ENCODE assay signal across 17 cellular contexts in the genomic region with DNA sequence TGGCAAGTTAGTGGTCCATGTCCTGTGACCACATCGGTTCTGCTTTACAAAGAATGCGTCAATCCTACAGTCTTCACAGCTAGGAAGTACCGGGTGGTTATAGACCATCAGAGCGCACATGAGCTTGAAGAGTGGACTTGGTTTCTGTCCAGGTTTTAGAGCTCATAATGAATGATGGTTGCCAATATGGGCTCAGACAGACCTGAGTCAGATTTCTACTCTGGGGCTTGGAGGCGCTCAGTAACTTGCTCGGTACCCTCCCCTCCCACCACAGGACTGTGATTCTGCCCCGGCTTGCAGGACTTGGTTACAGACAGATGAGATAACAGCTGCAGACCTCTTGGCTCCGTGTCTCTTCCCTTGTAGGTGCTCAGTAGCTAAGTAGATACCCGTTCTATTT.
"Had no signal": no experiment of that assay in that cellular context is flagged by ENCODE, and none has a peak within 500 bp of the region (broad histone marks: within the 10 kb centered on the region; RNA-seq: fewer than 3 reads in every experiment).

No MANE protein-coding gene starts in this region.

- H3K4me3 ChIP-seq: neural progenitor cell, pancreas, stomach, uterus had no signal

- H3K4me1 Mint-ChIP-seq: activated B cell treated with CpG ODN at 0.5 μM for 24 hours, immature natural killer cell, memory B cell had no signal

- H3K9me3 ChIP-seq: pancreas, stomach, uterus had no signal

- H3K27ac ChIP-seq: neural progenitor cell, pancreas, stomach, uterus had no signal

- H3K27ac Mint-ChIP-seq: activated B cell treated with CpG ODN at 0.5 μM for 24 hours; brain; immature natural killer cell; memory B cell; neural progenitor cell; T-helper 1 cell treated with Interleukin-12 subunit alpha and Interleukin-12 subunit beta and Interleukin-4 antibody, amounts not matched to agents 30 μg/mL and 1 μg/mL, for 36 hours had no signal

- H3K27me3 Mint-ChIP-seq: activated B cell treated with CpG ODN at 0.5 μM for 24 hours, memory B cell had no signal

- H3K36me3 ChIP-seq: neural progenitor cell, pancreas, stomach, uterus had no signal

- FAIRE-seq: pancreas, small intestine, TTC549 had no signal

- H3K4me2 ChIP-seq: neural progenitor cell had no signal

- H3K4me3 Mint-ChIP-seq: activated B cell treated with CpG ODN at 0.5 μM for 24 hours; brain; immature natural killer cell; memory B cell; neural progenitor cell; T-helper 1 cell treated with Interleukin-12 subunit alpha and Interleukin-12 subunit beta and Interleukin-4 antibody, amounts not matched to agents 30 μg/mL and 1 μg/mL, for 36 hours had no signal

- H3K9ac ChIP-seq: neural progenitor cell had no signal

- H3K27me3 ChIP-seq: neural progenitor cell, pancreas, uterus had no signal

- H3K4me1 ChIP-seq: neural progenitor cell, pancreas, uterus had no signal

- H3K36me3 Mint-ChIP-seq: brain, immature natural killer cell, neural progenitor cell had no signal

- DNase-seq: activated B cell treated with CpG ODN at 0.5 μM for 24 hours; activated CD4-positive, alpha-beta T cell treated with anti-CD3 and anti-CD28 coated beads, Interleukin-2, amount 50 U/mL, for 1 hour; activated naive CD4-positive, alpha-beta T cell treated with anti-CD3 and anti-CD28 coated beads, Interleukin-2, amount 50 U/mL, for 16 hours; amniotic stem cell; dermis blood vessel endothelial cell; glutamatergic neuron; immature natural killer cell; pancreas; retina; small intestine; stomach; uterus had no signal

- H2AFZ ChIP-seq: neural progenitor cell had no signal
